Comparison of ENCODE assay signal across 9 cellular contexts in genomic region chr14:68458840-68459469, GRCh38.
A peak's percentile ranks its signal among the peaks of the same experiment; 100 is the strongest.
DNase-seq lines count a peak whose midpoint lies in the region; ATAC-seq and TF ChIP-seq lines count a peak whose summit lies in the region.
"Had no signal": no experiment of that assay in that cellular context is flagged by ENCODE, and none has a peak within 500 bp of the region (broad histone marks: within the 10 kb centered on the region; RNA-seq: fewer than 3 reads in every experiment).

No MANE protein-coding gene starts in this region.

- WGBS in prostate gland: 11% methylated on average over 5 of the region's 5 CpGs

- no peaks in the 10 kb centered on the region for H3K9me3 ChIP-seq in prostate gland

- no peaks in the 10 kb centered on the region for H3K4me1 ChIP-seq in prostate gland (replicated peaks)

- DNase-seq in DMS 273 treated with DMSO at 0.1 percent for 48 hours (lab: John Stamatoyannopoulos, UW) (peak; percentile 38), NCI-H460 (ENCODE audit: extremely low read depth, low read depth) (peak; percentile 70), fibroblast of mammary gland (ENCODE audit: low read depth) (peak; percentile 82), prostate gland (ENCODE audit: low spot score) (peak; percentile 85)
- no peak for DNase-seq in stimulated activated CD4-positive, alpha-beta T cell treated with anti-CD3 and anti-CD28 coated beads, Interleukin-4, amount 100 ng/mL, for 24 hours
- no peak for DNase-seq in activated CD4-positive, alpha-beta T cell treated with anti-CD3 and anti-CD28 coated beads for 4 hours
- DNase-seq: activated naive CD8-positive, alpha-beta T cell treated with anti-CD3 and anti-CD28 coated beads, Interleukin-2, amount 10 ng/mL, durations not matched to agents 7 days and 5 days had no signal

- no peaks in the 10 kb centered on the region for H3K27me3 ChIP-seq in prostate gland (replicated peaks; ENCODE audit: insufficient read depth)

- H3K4me3 ChIP-seq in fibroblast of mammary gland (ENCODE audit: control insufficient read depth, low read depth, low read length) (no peak overlapping the region), prostate gland (no peak overlapping the region)

- no peak for TF ChIP-seq POLR2A in prostate gland (IDR thresholded peaks at IDR 0.05)

- peak overlapping the region; percentile 57 to 64 for H3K27ac ChIP-seq in prostate gland

- no peaks in the 10 kb centered on the region for H3K36me3 ChIP-seq in prostate gland

- ATAC-seq in HG03045 (IDR thresholded peaks at IDR 0.05; ENCODE audit: unreplicated experiment): no peak
- no peak for ATAC-seq in HG03460 (IDR thresholded peaks at IDR 0.05; ENCODE audit: unreplicated experiment)

- TF ChIP-seq CTCF in fibroblast of mammary gland (conservative IDR thresholded peaks at IDR 0.05; ENCODE audit: control insufficient read depth, insufficient read depth, low read depth, low read length) (no peak), prostate gland (IDR thresholded peaks at IDR 0.05) (no peak)

- intact Hi-C loops in prostate gland (cut with DNase I): no loop called here

Comparison
In these comparisons a context has a peak if more than half of its experiments do, and no peak if none do; other contexts are left out.
1. DNase-seq: peak in DMS 273 treated with DMSO at 0.1 percent for 48 hours (single experiment), NCI-H460 (single experiment), fibroblast of mammary gland (single experiment) and prostate gland (single experiment); none in stimulated activated CD4-positive, alpha-beta T cell treated with anti-CD3 and anti-CD28 coated beads, Interleukin-4, amount 100 ng/mL, for 24 hours (single experiment) and activated CD4-positive, alpha-beta T cell treated with anti-CD3 and anti-CD28 coated beads for 4 hours (0 of 2).